ENCODE assay signal across 1 cellular context in genomic region chr6:49527315-49527714, GRCh38.
A peak's percentile ranks its signal among the peaks of the same experiment; 100 is the strongest.
TF ChIP-seq lines count a peak whose summit lies in the region.

No MANE protein-coding gene starts in this region.

TF ChIP-seq in HepG2, 621 proteins besides CTCF, POLR2A, EP300 and RAD21:
- TF ChIP-seq CEBPB (IDR thresholded peaks at IDR 0.05; ENCODE audit: borderline replicate concordance, low read depth, low read length) (peak; percentile 52; the same call in 1 of the 2 replicates), ZFX (CRISPR knock-in tag; IDR thresholded peaks at IDR 0.05; ENCODE audit: low read depth) (peak; percentile 31; the same call in 1 of the 2 replicates), SMAD3 (CRISPR knock-in tag; IDR thresholded peaks at IDR 0.05) (no peak)
